ENCODE assay signal across 24 cellular contexts in the genomic region with DNA sequence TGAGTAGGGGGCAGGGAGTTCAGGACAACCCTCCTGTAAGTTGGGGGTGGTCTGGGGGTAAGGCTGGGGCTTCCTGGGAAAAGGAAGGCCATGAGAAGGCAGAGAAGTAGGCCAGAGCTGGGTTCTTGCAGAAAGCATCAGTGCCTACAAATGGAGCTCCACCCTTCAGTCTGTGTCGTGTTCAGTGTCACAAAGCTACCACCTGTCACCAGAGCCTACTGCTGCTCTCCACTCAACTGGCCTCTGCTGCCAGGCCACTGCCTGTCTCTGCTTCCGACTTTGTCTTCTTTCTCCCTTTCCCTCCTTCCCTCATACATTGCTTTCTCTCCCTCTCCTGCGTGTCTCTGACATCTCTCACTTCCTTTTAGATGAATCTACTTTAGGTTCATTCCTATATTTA. TPM values are rescaled to one million over a fixed set of nuclear protein-coding genes. Genes with fewer than 3 reads are reported as not detected.
A peak's percentile ranks its signal among the peaks of the same experiment; 100 is the strongest.
DNase-seq lines count a peak whose midpoint lies in the region; ATAC-seq and TF ChIP-seq lines count a peak whose summit lies in the region.
"Had no signal": no experiment of that assay in that cellular context is flagged by ENCODE, and none has a peak within 500 bp of the region (broad histone marks: within the 10 kb centered on the region; RNA-seq: fewer than 3 reads in every experiment).

No MANE protein-coding gene starts in this region.

- no peaks in the 10 kb centered on the region for H3K36me3 ChIP-seq in stomach
- H3K36me3 ChIP-seq: MG63, Peyer's patch had no signal

- no peak for ATAC-seq in GM21360 (IDR thresholded peaks at IDR 0.05; ENCODE audit: unreplicated experiment)
- ATAC-seq: Right ventricle myocardium inferior had no signal

- 72 to 83% (median 73%) methylated on average over 3 of the region's 3 CpGs for WGBS in stomach, 5 donors

- peaks cover 6 to 18% (median 16%) of the 10 kb centered on the region in 4 donors for H3K4me1 ChIP-seq in stomach
- H3K4me1 ChIP-seq: BLaER1 had no signal

- intact Hi-C loops in stomach (cut with DNase I; ENCODE audit: low total_unique reads): no loop called here

- no peak for TF ChIP-seq POLR2A in stomach (IDR thresholded peaks at IDR 0.05)

- DNase-seq in NOMO-1 treated with DMSO at 0.1 percent for 48 hours (lab: John Stamatoyannopoulos, UW; ENCODE audit: unreplicated experiment): peak; percentile 8
- DNase-seq in NOMO-1 (lab: John Stamatoyannopoulos, UW; ENCODE audit: unreplicated experiment in 2 of 2): no peak
- peak; percentile 48 for DNase-seq in MV-4-11 (lab: John Stamatoyannopoulos, UW)
- DNase-seq in islet precursor cell: peak; percentile 22
- no peak for DNase-seq in DMS53 treated with DMSO at 0.1 percent for 48 hours (lab: John Stamatoyannopoulos, UW; ENCODE audit: unreplicated experiment)
- DNase-seq in stomach: no peak
- DNase-seq in NAMALWA (ENCODE audit: low spot score): no peak
- DNase-seq: CD8-positive, alpha-beta memory T cell; DND-41; GF-D8; H9; IMR-90; Karpas-422; MG63; NCI-H1417 treated with DMSO at 0.1 percent for 48 hours; NCI-H2029; NCI-H2171 treated with DMSO at 0.1 percent for 48 hours; NCI-H446 treated with DMSO at 0.1 percent for 48 hours had no signal

- H3K4me3 ChIP-seq in stomach: no peak overlapping the region
- H3K4me3 ChIP-seq: BLaER1, MG63, Peyer's patch had no signal

- no peaks in the 10 kb centered on the region for H3K9me3 ChIP-seq in stomach
- H3K9me3 ChIP-seq: MG63, Peyer's patch had no signal

- no peak for TF ChIP-seq CTCF in stomach (IDR thresholded peaks at IDR 0.05)

- no peak for TF ChIP-seq EP300 in stomach (IDR thresholded peaks at IDR 0.05)

- H3K27me3 ChIP-seq in stomach: no peaks in the 10 kb centered on the region
- H3K27me3 ChIP-seq: BLaER1, MG63, Peyer's patch had no signal

- H3K27ac ChIP-seq in stomach: no peak overlapping the region
- H3K27ac ChIP-seq: BLaER1, Peyer's patch had no signal

RNA-seq across cellular contexts. Expression of gene WBP2NL, which starts 3.4 kb away (rescaled TPM):
- 1 to 10 TPM in 2 of 5 donors, not detected in 3; 3.9 to 4.8 TPM for total RNA-seq in stomach
- polyA plus RNA-seq in stomach: 1 to 10 TPM; 1.2 TPM
- total RNA-seq: A172, HT1080, IMR-90 had no signal
- polyA plus RNA-seq: IMR-90 had no signal

RNA-seq across cellular contexts. Expression of gene SEPTIN3, which starts 26.0 kb away (rescaled TPM):
- 1 to 10 TPM in 1 of 5 donors, under 1 TPM in 1, not detected in 3; 0.72 to 1.1 TPM for total RNA-seq in stomach
- 1 to 10 TPM in 1 of 3 donors, under 1 TPM in 2; 0.61 to 1.4 (median 0.63) TPM for polyA plus RNA-seq in stomach
- total RNA-seq: HT1080, Peyer's patch had no signal
- polyA plus RNA-seq: CD8-positive, alpha-beta memory T cell had no signal

RNA-seq across cellular contexts. Expression of gene CENPM, which starts 48.3 kb away (rescaled TPM):
- total RNA-seq in stomach: 10 to 100 TPM in 2 of 5 donors, 1 to 10 TPM in 2, not detected in 1; 6.1 to 64.3 (median 11.1) TPM
- polyA plus RNA-seq in stomach: 10 to 100 TPM; 15.1 to 22.5 (median 15.8) TPM

Comparison
In these comparisons a context has a peak if more than half of its experiments do, and no peak if none do; other contexts are left out.
1. DNase-seq: peak in NOMO-1 treated with DMSO at 0.1 percent for 48 hours (single experiment), MV-4-11 (single experiment) and islet precursor cell (single experiment); none in NOMO-1 (0 of 2), DMS53 treated with DMSO at 0.1 percent for 48 hours (single experiment), stomach (single experiment) and NAMALWA (single experiment).